32 cellular contexts compared by ENCODE assay signal in the genomic region with DNA sequence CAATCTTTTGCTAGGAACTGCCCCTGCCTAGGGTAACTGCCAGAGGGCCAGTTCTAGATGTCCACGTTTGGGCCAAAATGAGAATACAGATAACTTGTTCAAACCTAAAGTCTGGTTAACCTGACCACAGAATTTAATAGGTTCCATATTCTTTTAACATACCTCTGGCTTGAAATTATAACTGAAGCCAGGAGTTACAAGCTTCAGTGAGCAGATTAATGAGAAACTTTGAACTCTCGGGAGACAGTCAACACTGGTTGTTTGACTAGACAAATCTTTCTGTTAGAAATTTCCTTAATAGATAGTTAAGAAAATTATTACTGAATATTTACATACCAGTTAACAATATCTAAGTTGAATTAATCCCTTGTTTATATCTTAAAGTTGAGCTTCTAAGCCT.
"Had no signal": no experiment of that assay in that cellular context is flagged by ENCODE, and none has a peak within 500 bp of the region (broad histone marks: within the 10 kb centered on the region; RNA-seq: fewer than 3 reads in every experiment).

No MANE protein-coding gene starts in this region.

- FAIRE-seq: TTC549 had no signal

- DNase-seq: activated CD4-positive, alpha-beta memory T cell treated with anti-CD3 and anti-CD28 coated beads for 36 hours; activated CD4-positive, alpha-beta T cell treated with anti-CD3 and anti-CD28 coated beads for 48 hours; activated CD8-positive, alpha-beta memory T cell treated with anti-CD3 and anti-CD28 coated beads, Interleukin-2, amount 50 U/mL, for 48 hours; activated gamma-delta T cell; activated naive CD4-positive, alpha-beta T cell treated with anti-CD3 and anti-CD28 coated beads, Interleukin-2, amount 10 ng/mL, durations not matched to agents 7 days and 5 days; activated naive CD8-positive, alpha-beta T cell treated with anti-CD3 and anti-CD28 coated beads, Interleukin-2, amount 10 ng/mL, durations not matched to agents 7 days and 5 days; activated T-cell treated with anti-CD3 and anti-CD28 coated beads, Interleukin-2, amount 50 U/mL, for 24 hours; cerebellar nuclear complex; colonic mucosa; effector CD8-positive, alpha-beta T cell; esophagus squamous epithelium; foreskin melanocyte; heart right ventricle; left lung; lower lobe of right lung; mesendoderm; mucosa of descending colon; nephron progenitor cell; stimulated activated CD4-positive, alpha-beta T cell treated with anti-CD3 and anti-CD28 coated beads, Interleukin-12 subunit alpha, Interleukin-12 subunit beta, amount 100 ng/mL, for 4 hours; stimulated activated CD4-positive, alpha-beta T cell treated with anti-CD3 and anti-CD28 coated beads, Interleukin-4, amount 100 ng/mL, for 24 hours; WERI-Rb-1 had no signal

- ATAC-seq: activated CD4-positive, CD25-positive, alpha-beta regulatory T cell treated with anti-CD3 and anti-CD28 coated beads, Interleukin-2, amount 50 U/mL, for 24 hours; heart right ventricle; left lung; lower lobe of right lung; mucosa of descending colon; sciatic nerve; stimulated activated effector memory CD8-positive, alpha-beta T cell treated with anti-CD3 and anti-CD28 coated beads, Interleukin-12 subunit alpha, Interleukin-12 subunit beta, amount 100 ng/mL, for 72 hours had no signal

- H3K27me3 ChIP-seq: ascending aorta, cardiac muscle cell, colonic mucosa, esophagus squamous epithelium, heart right ventricle, left lung, neutrophil, vagina had no signal

- H3K27ac ChIP-seq: ascending aorta, cardiac muscle cell, colonic mucosa, epithelial cell of prostate, esophagus squamous epithelium, heart right ventricle, left lung, lower lobe of right lung, neutrophil, thoracic aorta, vagina, WERI-Rb-1 had no signal

- H3K9me3 ChIP-seq: ascending aorta, colonic mucosa, esophagus squamous epithelium, left lung, lower lobe of right lung, mucosa of descending colon, neutrophil, thoracic aorta, vagina had no signal

- H3K4me3 ChIP-seq: ascending aorta, cardiac muscle cell, colonic mucosa, esophagus squamous epithelium, heart right ventricle, left lung, lower lobe of right lung, mucosa of descending colon, skin epidermis, thoracic aorta, vagina had no signal

- H3K4me1 ChIP-seq: ascending aorta, colonic mucosa, esophagus squamous epithelium, heart right ventricle, lower lobe of right lung, vagina had no signal

- H3K36me3 ChIP-seq: ascending aorta, cardiac muscle cell, colonic mucosa, esophagus squamous epithelium, heart right ventricle, left lung, lower lobe of right lung, neutrophil, thoracic aorta, vagina, WERI-Rb-1 had no signal
